Comparison of ENCODE assay signal across 10 cellular contexts in the genomic region with DNA sequence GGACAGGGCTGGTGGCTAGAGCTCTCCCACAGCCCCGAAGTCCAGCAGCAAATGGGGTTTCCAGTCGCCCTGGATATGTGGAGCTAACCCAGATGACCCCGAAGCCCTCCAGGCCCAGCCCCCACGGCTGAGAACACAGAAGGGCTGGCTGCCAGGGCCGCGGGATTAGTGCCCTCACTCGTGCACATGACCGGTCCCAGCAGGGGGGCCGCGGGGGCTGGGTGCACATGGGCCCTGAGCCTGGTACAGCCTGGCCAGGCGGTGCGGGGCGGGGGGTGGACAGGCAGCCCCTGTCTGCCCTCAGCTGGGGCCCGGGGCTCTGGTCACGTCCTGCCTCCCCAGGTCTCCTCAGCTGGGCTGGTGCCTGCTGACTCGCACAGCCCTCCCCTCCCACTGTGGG. TPM values are rescaled to one million over a fixed set of nuclear protein-coding genes. Genes with fewer than 3 reads are reported as not detected.
DNase-seq lines count a peak whose midpoint lies in the region; ATAC-seq and TF ChIP-seq lines count a peak whose summit lies in the region.
"Had no signal": no experiment of that assay in that cellular context is flagged by ENCODE, and none has a peak within 500 bp of the region (broad histone marks: within the 10 kb centered on the region; RNA-seq: fewer than 3 reads in every experiment).

No MANE protein-coding gene starts in this region.

- H3K4me1 ChIP-seq in HCT116 (ENCODE audit: control insufficient read depth in 1 of 2, insufficient read depth in 2 of 2, low read length in 2 of 2) (peaks cover 35 to 57% of the 10 kb centered on the region in 2 experiments), osteoblast (ENCODE audit: insufficient read depth, low read length) (peaks cover 20% of the 10 kb centered on the region)

- H3K27me3 ChIP-seq in HCT116 (ENCODE audit: insufficient read depth, low read length): no peaks in the 10 kb centered on the region
- H3K27me3 ChIP-seq in osteoblast (ENCODE audit: insufficient read depth, low read length): no peaks in the 10 kb centered on the region
- H3K27me3 ChIP-seq: esophagus muscularis mucosa had no signal

- no peak for ATAC-seq in HCT116
- ATAC-seq in HG03039 (IDR thresholded peaks at IDR 0.05; ENCODE audit: unreplicated experiment): no peak
- ATAC-seq in HG02840 (IDR thresholded peaks at IDR 0.05; ENCODE audit: low FRiP score, unreplicated experiment): no peak

- peaks cover 27% of the 10 kb centered on the region for H3K79me2 ChIP-seq in HCT116 (ENCODE audit: insufficient read depth, low read length)
- peaks cover 89% of the 10 kb centered on the region for H3K79me2 ChIP-seq in osteoblast (ENCODE audit: insufficient read depth, low read length)

- H4K20me1 ChIP-seq in HCT116 (ENCODE audit: insufficient read depth) (no peaks in the 10 kb centered on the region), osteoblast (ENCODE audit: insufficient read depth, low read length) (peaks cover 42% of the 10 kb centered on the region)

- no peak overlapping the region for H3K9ac ChIP-seq in HCT116 (ENCODE audit: low read length)

- no peak overlapping the region for H3K4me3 ChIP-seq in HCT116 (replicated peaks in 1 of 2; ENCODE audit: low read depth in 1 of 2, low read length in 2 of 2)
- H3K4me3 ChIP-seq in osteoblast (ENCODE audit: insufficient read depth, low read length): no peak overlapping the region
- H3K4me3 ChIP-seq: esophagus muscularis mucosa, prostate gland had no signal

- H3K36me3 ChIP-seq in HCT116 (ENCODE audit: control insufficient read depth in 1 of 2, insufficient read depth in 2 of 2, low read length in 2 of 2) (peaks cover 0 to 6% of the 10 kb centered on the region in 2 experiments; a peak in 1 of 4 replicates), osteoblast (ENCODE audit: insufficient read depth, low read length) (peaks cover 14% of the 10 kb centered on the region)

- no TSS peak for BruUV-seq in HCT116 (replicated peaks; lab: Mats Ljungman, UMichigan)

- no peak for TF ChIP-seq POLR2A in HCT116 (IDR thresholded peaks at IDR 0.05; ENCODE audit: borderline replicate concordance, extremely low read depth, insufficient read depth, insufficient read length)

- DNase-seq in HCT116 (ENCODE audit: low read depth, low spot score) (no peak), amygdala (lab: John Stamatoyannopoulos, UW) (peak in 55 of 56 donors; percentile 45 to 97 (median 87)), midbrain (lab: John Stamatoyannopoulos, UW) (peak; percentile 92), osteoblast (ENCODE audit: insufficient read length, low spot score, missing footprints) (no peak)
- DNase-seq: activated T-cell treated with anti-CD3 and anti-CD28 coated beads, Interleukin-2, amount 50 U/mL, for 48 hours; NCI-H1930 had no signal

- H2AFZ ChIP-seq in HCT116 (ENCODE audit: low read depth, low read length, poor library complexity, severe bottlenecking): no peak overlapping the region
- H2AFZ ChIP-seq in osteoblast (ENCODE audit: low read length): no peak overlapping the region

- 0 out of 2 replicates have a peak overlapping the region, but pooled peaks have one; percentile 37 for H3K4me2 ChIP-seq in HCT116 (ENCODE audit: low read length)
- H3K4me2 ChIP-seq in osteoblast (ENCODE audit: insufficient read depth, low read length): no peak overlapping the region

- intact Hi-C loops in HCT116 (cut with micrococcal nuclease): no loop called here

- CTCF ChIA-PET in HCT116 (lab: Charles Lee): interaction anchor here (1.2 to 1.7 kb wide), 2 partner anchors 33 to 42 kb away, joined by 3 to 4 read pairs; partner anchors contain the start of gene RNF224

- RAD21 ChIA-PET in HCT116 (lab: Charles Lee; ENCODE audit: low non-redundant PET in 1 of 2, low total read pairs in 2 of 2, uncharacterized antibody in 2 of 2, unreplicated experiment in 2 of 2): no interaction called here

- TF ChIP-seq CTCF in HCT116 (IDR thresholded peaks at IDR 0.05 in 2 of 3, conservative IDR thresholded peaks at IDR 0.05 in 1 of 3; ENCODE audit: borderline replicate concordance in 1 of 3, insufficient read depth in 1 of 3, low read depth in 2 of 3, low read length in 2 of 3): no peak
- no peak for TF ChIP-seq CTCF in osteoblast (IDR thresholded peaks at IDR 0.05; ENCODE audit: extremely low read depth, low read depth, low read length)

- H3K27ac ChIP-seq in HCT116 (ENCODE audit: low read depth, low read length): peak overlapping the region; percentile 38; the same call in 1 of the 2 replicates
- H3K27ac ChIP-seq in osteoblast (ENCODE audit: low read depth, low read length): no peak overlapping the region
- H3K27ac ChIP-seq: esophagus muscularis mucosa, prostate gland had no signal

- POLR2A ChIA-PET in HCT116 (lab: Charles Lee): interaction anchor here (2.2 kb wide), 1 partner anchor 46 kb away, joined by 6 read pairs; the partner anchor contains the start of gene TUBB4B

- H3K9me2 ChIP-seq in HCT116 (ENCODE audit: insufficient read depth): no peaks in the 10 kb centered on the region

- H3K9me3 ChIP-seq in HCT116 (ENCODE audit: control insufficient read depth in 1 of 2, insufficient read depth in 1 of 2, low read depth in 1 of 2, low read length in 2 of 2) (no peaks in the 10 kb centered on the region), osteoblast (ENCODE audit: low read depth, low read length) (no peaks in the 10 kb centered on the region)
- H3K9me3 ChIP-seq: esophagus muscularis mucosa, prostate gland had no signal

- TF ChIP-seq RAD21 in HCT116 (IDR thresholded peaks at IDR 0.05; ENCODE audit: low read depth): no peak

TF ChIP-seq in HCT116, 20 proteins besides CTCF, POLR2A, EP300 and RAD21 (continues in another document):
- TF ChIP-seq YY1 (IDR thresholded peaks at IDR 0.05; ENCODE audit: extremely low read depth, insufficient replicate concordance, low read depth, low read length) (no peak), MAX (IDR thresholded peaks at IDR 0.05) (no peak), EZH2 (IDR thresholded peaks at IDR 0.05) (no peak), TCF7L2 (IDR thresholded peaks at IDR 0.05; ENCODE audit: borderline replicate concordance, extremely low read depth, insufficient read depth, insufficient read length) (no peak), FOSL1 (IDR thresholded peaks at IDR 0.05; ENCODE audit: low read depth) (no peak), EZH2phosphoT487 (IDR thresholded peaks at IDR 0.05; ENCODE audit: borderline replicate concordance) (no peak), POLR2AphosphoS5 (IDR thresholded peaks at IDR 0.05; ENCODE audit: low read depth, low read length) (no peak), EGR1 (IDR thresholded peaks at IDR 0.05; ENCODE audit: low read depth) (no peak)
- TF ChIP-seq, protein P1, sequence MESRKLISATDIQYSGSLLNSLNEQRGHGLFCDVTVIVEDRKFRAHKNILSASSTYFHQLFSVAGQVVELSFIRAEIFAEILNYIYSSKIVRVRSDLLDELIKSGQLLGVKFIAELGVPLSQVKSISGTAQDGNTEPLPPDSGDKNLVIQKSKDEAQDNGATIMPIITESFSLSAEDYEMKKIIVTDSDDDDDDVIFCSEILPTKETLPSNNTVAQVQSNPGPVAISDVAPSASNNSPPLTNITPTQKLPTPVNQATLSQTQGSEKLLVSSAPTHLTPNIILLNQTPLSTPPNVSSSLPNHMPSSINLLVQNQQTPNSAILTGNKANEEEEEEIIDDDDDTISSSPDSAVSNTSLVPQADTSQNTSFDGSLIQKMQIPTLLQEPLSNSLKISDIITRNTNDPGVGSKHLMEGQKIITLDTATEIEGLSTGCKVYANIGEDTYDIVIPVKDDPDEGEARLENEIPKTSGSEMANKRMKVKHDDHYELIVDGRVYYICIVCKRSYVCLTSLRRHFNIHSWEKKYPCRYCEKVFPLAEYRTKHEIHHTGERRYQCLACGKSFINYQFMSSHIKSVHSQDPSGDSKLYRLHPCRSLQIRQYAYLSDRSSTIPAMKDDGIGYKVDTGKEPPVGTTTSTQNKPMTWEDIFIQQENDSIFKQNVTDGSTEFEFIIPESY (IDR thresholded peaks at IDR 0.05; ENCODE audit: extremely low read depth, insufficient replicate concordance, low read length): no peak
- TF ChIP-seq, protein P2, sequence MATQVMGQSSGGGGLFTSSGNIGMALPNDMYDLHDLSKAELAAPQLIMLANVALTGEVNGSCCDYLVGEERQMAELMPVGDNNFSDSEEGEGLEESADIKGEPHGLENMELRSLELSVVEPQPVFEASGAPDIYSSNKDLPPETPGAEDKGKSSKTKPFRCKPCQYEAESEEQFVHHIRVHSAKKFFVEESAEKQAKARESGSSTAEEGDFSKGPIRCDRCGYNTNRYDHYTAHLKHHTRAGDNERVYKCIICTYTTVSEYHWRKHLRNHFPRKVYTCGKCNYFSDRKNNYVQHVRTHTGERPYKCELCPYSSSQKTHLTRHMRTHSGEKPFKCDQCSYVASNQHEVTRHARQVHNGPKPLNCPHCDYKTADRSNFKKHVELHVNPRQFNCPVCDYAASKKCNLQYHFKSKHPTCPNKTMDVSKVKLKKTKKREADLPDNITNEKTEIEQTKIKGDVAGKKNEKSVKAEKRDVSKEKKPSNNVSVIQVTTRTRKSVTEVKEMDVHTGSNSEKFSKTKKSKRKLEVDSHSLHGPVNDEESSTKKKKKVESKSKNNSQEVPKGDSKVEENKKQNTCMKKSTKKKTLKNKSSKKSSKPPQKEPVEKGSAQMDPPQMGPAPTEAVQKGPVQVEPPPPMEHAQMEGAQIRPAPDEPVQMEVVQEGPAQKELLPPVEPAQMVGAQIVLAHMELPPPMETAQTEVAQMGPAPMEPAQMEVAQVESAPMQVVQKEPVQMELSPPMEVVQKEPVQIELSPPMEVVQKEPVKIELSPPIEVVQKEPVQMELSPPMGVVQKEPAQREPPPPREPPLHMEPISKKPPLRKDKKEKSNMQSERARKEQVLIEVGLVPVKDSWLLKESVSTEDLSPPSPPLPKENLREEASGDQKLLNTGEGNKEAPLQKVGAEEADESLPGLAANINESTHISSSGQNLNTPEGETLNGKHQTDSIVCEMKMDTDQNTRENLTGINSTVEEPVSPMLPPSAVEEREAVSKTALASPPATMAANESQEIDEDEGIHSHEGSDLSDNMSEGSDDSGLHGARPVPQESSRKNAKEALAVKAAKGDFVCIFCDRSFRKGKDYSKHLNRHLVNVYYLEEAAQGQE (IDR thresholded peaks at IDR 0.05; ENCODE audit: low read depth): no peak

RNA-seq across cellular contexts. Expression of gene SSNA1, which starts 5.9 kb away (rescaled TPM):
- 84.7 TPM for total RNA-seq in HCT116 (2021; ENCODE audit: unreplicated experiment)
- 101 and 102 TPM in 2 replicates for polyA plus RNA-seq in HCT116 (2012)
- 52.5 and 59.7 TPM in 2 replicates for total RNA-seq in osteoblast

RNA-seq across cellular contexts. Expression of gene ANAPC2, which starts 6.0 kb away (rescaled TPM):
- 75.5 TPM for total RNA-seq in HCT116 (2021; ENCODE audit: unreplicated experiment)
- polyA plus RNA-seq in HCT116 (2012): 54.9 and 61.4 TPM in 2 replicates
- total RNA-seq in osteoblast: 26.2 and 32.9 TPM in 2 replicates

RNA-seq across cellular contexts. Expression of gene TPRN, which starts 6.2 kb away (rescaled TPM):
- total RNA-seq in HCT116 (2021; ENCODE audit: unreplicated experiment) (24.9 TPM), osteoblast (9.7 and 10.5 TPM in 2 replicates)
- 14.4 and 15.3 TPM in 2 replicates for polyA plus RNA-seq in HCT116 (2012)

RNA-seq across cellular contexts. Expression of gene TMEM203, which starts 11.1 kb away (rescaled TPM):
- 45.0 TPM for total RNA-seq in HCT116 (2021; ENCODE audit: unreplicated experiment)
- 24.0 and 32.2 TPM in 2 replicates for polyA plus RNA-seq in HCT116 (2012)
- total RNA-seq in osteoblast: 35.4 and 36.9 TPM in 2 replicates

RNA-seq across cellular contexts. Expression of gene NDOR1, which starts 11.1 kb away (rescaled TPM):
- total RNA-seq in HCT116 (2021; ENCODE audit: unreplicated experiment) (28.4 TPM), osteoblast (5.0 and 6.2 TPM in 2 replicates)
- 9.7 and 10.8 TPM in 2 replicates for polyA plus RNA-seq in HCT116 (2012)

Comparison
In these comparisons a context has a peak if more than half of its experiments do, and no peak if none do; other contexts are left out.
1. DNase-seq: peak in amygdala (55 of 56) and midbrain (single experiment); none in HCT116 (single experiment) and osteoblast (single experiment).